In genomic region chr10:48309711-48310226, GRCh38 we compare ENCODE assay signal across 1 cellular context.
TF ChIP-seq lines count a peak whose summit lies in the region.

No MANE protein-coding gene starts in this region.

TF ChIP-seq in H1, 55 proteins besides CTCF, POLR2A, EP300 and RAD21:
- TF ChIP-seq TCF12 (IDR thresholded peaks at IDR 0.05; ENCODE audit: low read depth, low read length) (no peak), SIN3A (conservative IDR thresholded peaks at IDR 0.05 in 1 of 2, IDR thresholded peaks at IDR 0.05 in 1 of 2; ENCODE audit: low read depth in 1 of 2, low read length in 2 of 2) (no peak), SP2 (IDR thresholded peaks at IDR 0.05; ENCODE audit: low read length) (no peak)
